ENCODE assay signal across 8 cellular contexts in the genomic region with DNA sequence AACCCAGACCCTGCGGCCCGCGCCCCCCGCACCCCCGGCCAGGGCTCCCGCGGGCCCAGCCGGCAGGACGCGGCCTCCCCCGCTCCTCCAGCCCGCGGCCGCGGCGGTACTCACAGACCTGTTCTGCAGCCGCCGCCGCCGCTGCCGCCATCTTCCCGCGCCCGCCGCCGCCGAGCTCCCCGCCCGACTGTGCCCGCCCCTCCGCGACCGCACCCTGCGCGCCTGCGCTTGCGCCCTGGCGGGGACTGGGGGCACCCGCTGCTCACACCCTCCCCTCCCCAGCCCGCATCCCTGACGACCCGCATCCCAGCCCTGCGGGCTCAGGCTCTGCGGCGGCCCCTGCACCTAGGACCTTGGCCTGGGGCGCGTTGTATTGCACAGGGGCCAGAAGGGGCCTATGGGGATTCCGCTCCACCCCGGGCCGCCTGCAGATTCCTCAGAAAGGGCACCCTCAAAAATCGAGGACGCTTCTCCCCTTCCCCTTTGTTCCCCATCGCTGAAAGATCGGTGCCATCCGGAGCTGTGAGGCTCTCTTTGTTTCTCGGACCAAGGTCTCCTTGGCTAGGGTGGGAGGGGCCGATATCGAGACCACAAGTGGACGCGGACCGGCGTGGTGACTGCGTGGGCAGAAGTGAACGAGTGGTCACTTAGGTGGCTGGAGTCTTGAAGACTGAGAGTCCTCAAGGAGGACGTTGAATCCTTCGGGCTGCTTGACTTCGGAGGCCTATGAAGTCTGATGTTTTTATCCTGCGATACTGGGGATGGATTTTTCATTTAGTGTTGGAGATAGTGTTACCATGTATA. TPM values are rescaled to one million over a fixed set of nuclear protein-coding genes. Genes with fewer than 3 reads are reported as not detected.
DNase-seq lines count a peak whose midpoint lies in the region; ATAC-seq and TF ChIP-seq lines count a peak whose summit lies in the region.

A gene with protein sequence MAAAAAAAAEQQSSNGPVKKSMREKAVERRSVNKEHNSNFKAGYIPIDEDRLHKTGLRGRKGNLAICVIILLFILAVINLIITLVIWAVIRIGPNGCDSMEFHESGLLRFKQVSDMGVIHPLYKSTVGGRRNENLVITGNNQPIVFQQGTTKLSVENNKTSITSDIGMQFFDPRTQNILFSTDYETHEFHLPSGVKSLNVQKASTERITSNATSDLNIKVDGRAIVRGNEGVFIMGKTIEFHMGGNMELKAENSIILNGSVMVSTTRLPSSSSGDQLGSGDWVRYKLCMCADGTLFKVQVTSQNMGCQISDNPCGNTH (minus strand): TSS at position 191 of the 804 bp plus-strand sequence. CDS start 40 bp downstream, at position 151.

- intact Hi-C loops in gastrocnemius medialis (cut with DNase I; ENCODE audit: low total_unique reads), result loop anchor here (5.0 kb wide), 1 partner anchor 196 kb away; a partner anchor contains a TSS

- H3K4me3 Mint-ChIP-seq in GM23338, result peak within 1 kb of the TSS; percentile 85

- H4K20me1 ChIP-seq in GM23338 (replicated peaks; ENCODE audit: insufficient read depth), result no peaks in the 10 kb centered on the region; the same call in 1 of the 2 replicates

- H3K4me1 ChIP-seq in GM23338 (ENCODE audit: insufficient read depth) (peaks cover 7% of the 10 kb centered on the region; the same call in 1 of the 2 replicates), gastrocnemius medialis (peaks cover 27 to 39% of the 10 kb centered on the region in 2 donors)

- H3K27ac ChIP-seq in GM23338 (ENCODE audit: low read depth) (peak within 1 kb of the TSS; percentile 59), gastrocnemius medialis (peak within 1 kb of the TSS; percentile 85 to 90 (median 88))

- H3K4me2 ChIP-seq in GM23338, result peak within 1 kb of the TSS; percentile 80

- H3K27me3 Mint-ChIP-seq in GM23338 (ENCODE audit: insufficient read depth, low read depth, poor library complexity), result peaks cover 4% of the 10 kb centered on the region

- H3K27me3 ChIP-seq in GM06990 (replicated peaks; ENCODE audit: control insufficient read depth, insufficient read depth, low read length) (no peaks in the 10 kb centered on the region; the same call in 1 of the 2 replicates), GM23338 (ENCODE audit: insufficient read depth) (peaks cover 26% of the 10 kb centered on the region), gastrocnemius medialis (peaks cover 0 to 3% (median 0%) of the 10 kb centered on the region in 3 donors)

- no peaks in the 10 kb centered on the region for H3F3A ChIP-seq in GM23338 (replicated peaks; ENCODE audit: low read depth)

- in situ Hi-C loops in astrocyte of the spinal cord (cut with HindIII; ENCODE audit: low sequenced_read_pairs) (no loop called here), gastrocnemius medialis (cut with MboI; ENCODE audit: low sequenced_read_pairs in 4 of 4) (loop anchor here in 1 of 4 donors (25.0 kb wide), 1 partner anchor 674 kb away; no protein-coding TSS in a partner anchor)

- no peaks in the 10 kb centered on the region for H3K9me3 ChIP-seq in gastrocnemius medialis

- TF ChIP-seq POLR2A in gastrocnemius medialis (IDR thresholded peaks at IDR 0.05), result peak; percentile 63 to 73

- TF ChIP-seq CTCF in GM06990 (IDR thresholded peaks at IDR 0.05; ENCODE audit: insufficient read depth, low read length, poor library complexity, severe bottlenecking) (no peak), GM23338 (conservative IDR thresholded peaks at IDR 0.05; ENCODE audit: low read depth in 2 of 2) (no peak), astrocyte of the spinal cord (IDR thresholded peaks at IDR 0.05; ENCODE audit: low read depth, low read length) (no peak), gastrocnemius medialis (IDR thresholded peaks at IDR 0.05 in 4 of 5, conservative IDR thresholded peaks at IDR 0.05 in 1 of 5) (peak in 2 of 5 experiments; percentile 13 to 16)

- H3K36me3 Mint-ChIP-seq in GM23338 (ENCODE audit: low read depth), result no peaks in the 10 kb centered on the region; the same call in 2 of the 3 replicates

- H3K36me3 ChIP-seq in GM06990 (ENCODE audit: control insufficient read depth, insufficient read depth, low read length) (no peaks in the 10 kb centered on the region), GM23338 (ENCODE audit: insufficient read depth) (no peaks in the 10 kb centered on the region), gastrocnemius medialis (no peaks in the 10 kb centered on the region)

- H3K9me3 Mint-ChIP-seq in GM23338, result no peaks in the 10 kb centered on the region

- peak within 1 kb of the TSS; percentile 88 for H3K27ac Mint-ChIP-seq in GM23338

- peak within 1 kb of the TSS; percentile 97 for H2AFZ ChIP-seq in GM23338

- DNase-seq in GM06990 (ENCODE audit: extremely low read depth, insufficient read length), result peak; percentile 78
- peak; percentile 71 for DNase-seq in GM23338 (ENCODE audit: low spot score)
- peak; percentile 67 for DNase-seq in LoVo (ENCODE audit: low spot score)
- DNase-seq in T-helper 22 cell (ENCODE audit: low read depth), result peak; percentile 56
- peak; percentile 47 for DNase-seq in astrocyte of the spinal cord (ENCODE audit: low read depth, low spot score)
- peak; percentile 30 to 46 for DNase-seq in gastrocnemius medialis
- DNase-seq in amniotic stem cell (lab: John Stamatoyannopoulos, UW), result no peak

- H3K79me2 ChIP-seq in GM23338 (replicated peaks; ENCODE audit: insufficient read depth), result peaks cover 33% of the 10 kb centered on the region

- H3K4me3 ChIP-seq in GM06990 (replicated peaks; ENCODE audit: low read depth, low read length) (peak within 1 kb of the TSS; percentile 83), GM23338 (peak within 1 kb of the TSS; percentile 66), astrocyte of the spinal cord (ENCODE audit: low read depth, low read length) (peak within 1 kb of the TSS; percentile 82), iPS-11a (ENCODE audit: low read depth, low read length) (peak within 1 kb of the TSS; percentile 75), gastrocnemius medialis (peak within 1 kb of the TSS; percentile 72 to 87 (median 78))

- H3K4me1 Mint-ChIP-seq in GM23338, result peaks cover 22% of the 10 kb centered on the region

- no peaks in the 10 kb centered on the region for H3K9me2 ChIP-seq in GM23338 (ENCODE audit: insufficient read depth)

- peak; percentile 88 for ATAC-seq in GM23338
- peak; percentile 86 to 87 for ATAC-seq in gastrocnemius medialis

TF ChIP-seq in GM23338, 12 proteins besides CTCF, POLR2A, EP300 and RAD21:
- peak; percentile 66 for TF ChIP-seq POLR2AphosphoS5 (IDR thresholded peaks at IDR 0.05; ENCODE audit: low read depth)
- TF ChIP-seq EZH2phosphoT487 (IDR thresholded peaks at IDR 0.05; ENCODE audit: unreplicated experiment), result no peak

RNA-seq across cellular contexts. Expression of the gene that starts here (rescaled TPM):
- 19.6 and 24.9 TPM in 2 replicates for total RNA-seq in GM23338 (2014; rRNA removed; shearing (Covaris generic))
- polyA plus RNA-seq in GM23338 (2016; fragmentation: Nextera tagmentation; extraction: Ambion mirVana), result 10.8 and 11.8 TPM in 2 replicates
- 10 to 100 TPM; 24.8 to 49.8 (median 39.8) TPM for total RNA-seq in gastrocnemius medialis
